ENCODE assay signal across 1 cellular context in genomic region chr3:134353171-134353825, GRCh38.
TF ChIP-seq lines count a peak whose summit lies in the region.

No MANE protein-coding gene starts in this region.

TF ChIP-seq in GM23338, 12 proteins besides CTCF, POLR2A, EP300 and RAD21 (continued from another document):
- TF ChIP-seq ZNF462 (CRISPR knock-in tag; IDR thresholded peaks at IDR 0.05) = no peak
- no peak for TF ChIP-seq REST (IDR thresholded peaks at IDR 0.05; ENCODE audit: unreplicated experiment)
- TF ChIP-seq ETS1 (IDR thresholded peaks at IDR 0.05) = no peak
